Comparison of ENCODE assay signal across 27 cellular contexts in the genomic region with DNA sequence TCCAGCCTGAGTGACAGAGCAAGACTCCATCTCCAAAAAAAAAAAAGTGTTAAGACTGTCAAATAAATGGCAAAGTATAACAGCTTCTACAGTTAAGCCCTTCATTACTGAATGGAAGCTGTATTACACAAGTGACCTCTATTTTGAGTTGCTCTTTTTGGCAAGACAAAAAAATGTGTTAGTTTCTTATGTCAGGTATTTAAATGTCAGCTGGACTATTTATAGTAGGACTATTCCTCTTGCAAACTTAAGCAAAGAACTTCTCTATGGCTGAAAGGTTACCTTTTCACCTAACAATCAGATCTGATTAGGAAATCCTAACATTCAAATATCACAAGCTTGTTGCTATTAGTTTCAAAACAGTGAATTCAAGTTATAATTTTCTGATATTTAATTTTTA. TPM values are rescaled to one million over a fixed set of nuclear protein-coding genes. Genes with fewer than 3 reads are reported as not detected.
DNase-seq lines count a peak whose midpoint lies in the region; ATAC-seq and TF ChIP-seq lines count a peak whose summit lies in the region.
"Had no signal": no experiment of that assay in that cellular context is flagged by ENCODE, and none has a peak within 500 bp of the region (broad histone marks: within the 10 kb centered on the region; RNA-seq: fewer than 3 reads in every experiment).

No MANE protein-coding gene starts in this region.

- H3K27me3 ChIP-seq in GM23248 (replicated peaks; ENCODE audit: insufficient read depth), result no peaks in the 10 kb centered on the region
- H3K27me3 ChIP-seq in skeletal muscle tissue (ENCODE audit: control insufficient read depth in 3 of 3, insufficient read depth in 3 of 3, low read length in 3 of 3), result no peaks in the 10 kb centered on the region
- H3K27me3 ChIP-seq: neutrophil, uterus had no signal

- no peak overlapping the region; the same call in 1 of the 2 replicates for H3K9ac ChIP-seq in GM23248
- H3K9ac ChIP-seq in skeletal muscle tissue (ENCODE audit: low read depth in 1 of 3, low read length in 3 of 3), result peak overlapping the region; percentile 29 to 82 (median 35)
- H3K9ac ChIP-seq: SK-N-SH had no signal

- H3K4me3 ChIP-seq in GM23248 (no peak overlapping the region), skeletal muscle tissue (ENCODE audit: low read length in 3 of 3) (no peak overlapping the region)
- H3K4me3 ChIP-seq: uterus had no signal

- H3K9me3 Mint-ChIP-seq in chondrocyte (ENCODE audit: low read depth), result no peaks in the 10 kb centered on the region
- H3K9me3 Mint-ChIP-seq: activated CD4-positive, alpha-beta memory T cell treated with anti-CD3 and anti-CD28 coated beads, Interleukin-2, amount 10 ng/mL, durations not matched to agents 7 days and 5 days; CD4-positive, alpha-beta memory T cell; HFFc6; T-helper 1 cell treated with Interleukin-12 subunit alpha and Interleukin-12 subunit beta and Interleukin-4 antibody, amounts not matched to agents 30 μg/mL and 1 μg/mL, for 36 hours had no signal

- DNase-seq in GM23248 (no peak), chondrocyte (ENCODE audit: low spot score) (no peak), left lobe of liver (ENCODE audit: low spot score) (no peak), NCI-H526 (lab: John Stamatoyannopoulos, UW) (no peak), cortex of kidney (lab: John Stamatoyannopoulos, UW) (no peak), amniotic stem cell (lab: John Stamatoyannopoulos, UW) (no peak)
- DNase-seq: activated CD4-positive, alpha-beta memory T cell treated with anti-CD3 and anti-CD28 coated beads, Interleukin-2, amount 10 ng/mL, durations not matched to agents 7 days and 5 days; activated CD4-positive, CD25-positive, alpha-beta regulatory T cell treated with anti-CD3 and anti-CD28 coated beads, Interleukin-2, amount 50 U/mL, for 72 hours; CD4-positive, alpha-beta memory T cell; cerebellar nuclear complex; EL; glutamatergic neuron; GOT3; HFFc6; MV-4-11; NCI-H1436 treated with DMSO at 0.1 percent for 48 hours; NCI-H345; NCI-H82; RPMI8226; SK-N-SH; small intestine; stimulated activated CD4-positive, alpha-beta T cell treated with anti-CD3 and anti-CD28 coated beads, Interleukin-2, amount 100 ng/mL, for 24 hours; uterus had no signal

- H3K4me3 Mint-ChIP-seq in chondrocyte (ENCODE audit: unreplicated experiment), result no peak overlapping the region
- H3K4me3 Mint-ChIP-seq: activated CD4-positive, alpha-beta memory T cell treated with anti-CD3 and anti-CD28 coated beads, Interleukin-2, amount 10 ng/mL, durations not matched to agents 7 days and 5 days; CD4-positive, alpha-beta memory T cell; HFFc6; T-helper 1 cell treated with Interleukin-12 subunit alpha and Interleukin-12 subunit beta and Interleukin-4 antibody, amounts not matched to agents 30 μg/mL and 1 μg/mL, for 36 hours had no signal

- no peak overlapping the region for H2AFZ ChIP-seq in GM23248

- H3K9me3 ChIP-seq in GM23248 (ENCODE audit: low read depth) (no peaks in the 10 kb centered on the region), skeletal muscle tissue (ENCODE audit: control insufficient read depth in 3 of 3, low read length in 3 of 3) (no peaks in the 10 kb centered on the region)
- H3K9me3 ChIP-seq: neutrophil, SK-N-SH, uterus had no signal

- H3K4me1 ChIP-seq in GM23248 (ENCODE audit: insufficient read depth) (peaks cover 48% of the 10 kb centered on the region), skeletal muscle tissue (ENCODE audit: control insufficient read depth in 3 of 3, insufficient read depth in 3 of 3, low read length in 3 of 3) (peaks cover 32 to 47% (median 41%) of the 10 kb centered on the region in 3 donors)

- 0 out of 2 replicates have a peak, but pooled peaks cover 14% of the 10 kb centered on the region for H3F3A ChIP-seq in GM23248 (ENCODE audit: insufficient read depth)

- peak overlapping the region; percentile 32 for H3K27ac Mint-ChIP-seq in chondrocyte (ENCODE audit: unreplicated experiment)
- H3K27ac Mint-ChIP-seq: activated CD4-positive, alpha-beta memory T cell treated with anti-CD3 and anti-CD28 coated beads, Interleukin-2, amount 10 ng/mL, durations not matched to agents 7 days and 5 days; HFFc6; T-helper 1 cell treated with Interleukin-12 subunit alpha and Interleukin-12 subunit beta and Interleukin-4 antibody, amounts not matched to agents 30 μg/mL and 1 μg/mL, for 36 hours had no signal

- H3K27me3 Mint-ChIP-seq in chondrocyte (ENCODE audit: low read depth), result no peaks in the 10 kb centered on the region
- H3K27me3 Mint-ChIP-seq: activated CD4-positive, alpha-beta memory T cell treated with anti-CD3 and anti-CD28 coated beads, Interleukin-2, amount 10 ng/mL, durations not matched to agents 7 days and 5 days; CD4-positive, alpha-beta memory T cell had no signal

- H3K79me2 ChIP-seq in GM23248 (ENCODE audit: insufficient read depth), result peaks cover 100% of the 10 kb centered on the region

- TF ChIP-seq CTCF in chondrocyte (IDR thresholded peaks at IDR 0.05), result no peak

- ATAC-seq in left lobe of liver (peak; percentile 50), HG03378 (IDR thresholded peaks at IDR 0.05; ENCODE audit: unreplicated experiment) (no peak)

- H3K4me2 ChIP-seq in GM23248 (ENCODE audit: unreplicated experiment), result no peak overlapping the region
- H3K4me2 ChIP-seq: SK-N-SH had no signal

- peak overlapping the region; percentile 23; the same call in 1 of the 2 replicates for H3K27ac ChIP-seq in GM23248
- H3K27ac ChIP-seq in skeletal muscle tissue (ENCODE audit: low read depth, low read length), result peak overlapping the region; percentile 59
- H3K27ac ChIP-seq: neutrophil, uterus had no signal

- no peaks in the 10 kb centered on the region for H3K9me2 ChIP-seq in GM23248 (ENCODE audit: insufficient read depth)
- H3K9me2 ChIP-seq: SK-N-SH had no signal

- peaks cover 33% of the 10 kb centered on the region; the same call in 1 of the 2 replicates for H4K20me1 ChIP-seq in GM23248 (ENCODE audit: insufficient read depth)

- H3K4me1 Mint-ChIP-seq in chondrocyte (ENCODE audit: low read depth), result peaks cover 59% of the 10 kb centered on the region

- in situ Hi-C loops in GM23248 (cut with MboI), result no loop called here

- H3K36me3 ChIP-seq in GM23248 (ENCODE audit: low read depth) (peaks cover 17% of the 10 kb centered on the region; the same call in 1 of the 2 replicates), skeletal muscle tissue (ENCODE audit: control insufficient read depth in 3 of 3, insufficient read depth in 3 of 3, low read length in 3 of 3) (peaks cover 2 to 9% (median 6%) of the 10 kb centered on the region in 3 donors)
- H3K36me3 ChIP-seq: uterus had no signal

- peaks cover 1% of the 10 kb centered on the region for H3K36me3 Mint-ChIP-seq in chondrocyte (ENCODE audit: low read depth)

RNA-seq across cellular contexts. Expression of gene UBE2V1, which starts 12.4 kb away (rescaled TPM):
- 41.7 and 49.1 TPM in 2 replicates for total RNA-seq in GM23248 (2014; rRNA removed; shearing (Covaris generic))
- polyA plus RNA-seq in GM23248 (2016; fragmentation: Nextera tagmentation; extraction: Ambion mirVana), result 186 and 197 TPM in 2 replicates
- total RNA-seq in chondrocyte (79.8 to 100 TPM (median 82.0 TPM) in 3 replicates), left lobe of liver (30.9 TPM), skeletal muscle tissue (36.5 TPM)

RNA-seq across cellular contexts. Expression of gene PEDS1, which starts 53.0 kb away (rescaled TPM):
- 54.6 and 55.7 TPM in 2 replicates for total RNA-seq in GM23248 (2014; rRNA removed; shearing (Covaris generic))
- 53.9 and 54.0 TPM in 2 replicates for polyA plus RNA-seq in GM23248 (2016; fragmentation: Nextera tagmentation; extraction: Ambion mirVana)
- total RNA-seq in chondrocyte (36.8 to 42.3 TPM (median 41.4 TPM) in 3 replicates), left lobe of liver (9.1 TPM), skeletal muscle tissue (5.7 TPM)
